ENCODE assay signal across 26 cellular contexts in genomic region chr19:11399667-11400066, GRCh38. TPM values are rescaled to one million over a fixed set of nuclear protein-coding genes. Genes with fewer than 3 reads are reported as not detected.
"Had no signal": no experiment of that assay in that cellular context is flagged by ENCODE, and none has a peak within 500 bp of the region (broad histone marks: within the 10 kb centered on the region; RNA-seq: fewer than 3 reads in every experiment).

No MANE protein-coding gene starts in this region.

- ATAC-seq: activated CD8-positive, alpha-beta T cell treated with anti-CD3 and anti-CD28 coated beads for 36 hours; activated T-cell treated with anti-CD3 and anti-CD28 coated beads, Interleukin-2, amount 50 U/mL, for 72 hours; activated T-helper 17 cell treated with anti-CD3 and anti-CD28 coated beads, Interleukin-2, amount 50 U/mL, for 72 hours; PC-3 had no signal

- DNase-seq: activated CD8-positive, alpha-beta T cell treated with anti-CD3 and anti-CD28 coated beads for 36 hours; activated effector memory CD4-positive, alpha-beta T cell treated with anti-CD3 and anti-CD28 coated beads, Interleukin-2, amount 50 U/mL, for 16 hours; activated naive CD4-positive, alpha-beta T cell; activated naive CD4-positive, alpha-beta T cell treated with anti-CD3 and anti-CD28 coated beads, Interleukin-2, amount 50 U/mL, for 16 hours; activated naive CD8-positive, alpha-beta T cell treated with anti-CD3 and anti-CD28 coated beads for 36 hours; activated T-cell treated with anti-CD3 and anti-CD28 coated beads, Interleukin-2, amount 50 U/mL, for 1 hour; activated T-cell treated with anti-CD3 and anti-CD28 coated beads, Interleukin-2, amount 50 U/mL, for 72 hours; amniotic stem cell; aorta; brain microvascular endothelial cell; MM.1S; MV-4-11; NCI-H1092; NCI-H1436 treated with DMSO at 0.1 percent for 48 hours; NCI-H1694 treated with DMSO at 0.1 percent for 48 hours; NCI-H2029; NCI-H345; NCI-H524 treated with DMSO at 0.1 percent for 48 hours; NK-92 treated with Interleukin-12 subunit alpha and Interleukin-12 subunit beta, amount 100 ng/mL, for 24 hours; PC-3; Peyer's patch; RPMI8226; SHP77 treated with DMSO at 0.1 percent for 48 hours had no signal

RNA-seq across cellular contexts. Expression of gene RGL3, which starts 19.4 kb away (rescaled TPM):
- total RNA-seq: activated CD8-positive, alpha-beta memory T cell treated with anti-CD3 and anti-CD28 coated beads for 36 hours; activated CD8-positive, alpha-beta T cell treated with anti-CD3 and anti-CD28 coated beads for 36 hours; activated naive CD8-positive, alpha-beta T cell treated with anti-CD3 and anti-CD28 coated beads for 36 hours; activated T-cell treated with anti-CD3 and anti-CD28 coated beads, Interleukin-2, amount 50 U/mL, for 72 hours; SJSA1 had no signal
